In genomic region chr13:38053896-38054295, GRCh38 we compare ENCODE assay signal across 8 cellular contexts.
"Had no signal": no experiment of that assay in that cellular context is flagged by ENCODE, and none has a peak within 500 bp of the region (broad histone marks: within the 10 kb centered on the region; RNA-seq: fewer than 3 reads in every experiment).

No MANE protein-coding gene starts in this region.

- H3K4me3 Mint-ChIP-seq: HFFc6, IgD-negative memory B cell had no signal

- DNase-seq: GOT3, H7, HFFc6 had no signal

- H3K9me3 Mint-ChIP-seq: HFFc6, IgD-negative memory B cell had no signal

- ATAC-seq: HCT116, HepG2 had no signal

- H3K4me3 ChIP-seq: HAP-1 had no signal

- H3K27ac ChIP-seq: HL-60 had no signal

- H3K36me3 Mint-ChIP-seq: IgD-negative memory B cell had no signal

- H3K27me3 Mint-ChIP-seq: IgD-negative memory B cell had no signal

- FAIRE-seq: HepG2 had no signal

- H3K9me3 ChIP-seq: HAP-1 had no signal

- H3K4me1 ChIP-seq: HAP-1 had no signal

- H3K36me3 ChIP-seq: HAP-1 had no signal

- H3K27ac Mint-ChIP-seq: HFFc6, IgD-negative memory B cell had no signal
